ENCODE assay signal across 33 cellular contexts in genomic region chr3:187827723-187828122, GRCh38.
"Had no signal": no experiment of that assay in that cellular context is flagged by ENCODE, and none has a peak within 500 bp of the region (broad histone marks: within the 10 kb centered on the region; RNA-seq: fewer than 3 reads in every experiment).

No MANE protein-coding gene starts in this region.

- DNase-seq: activated CD4-positive, alpha-beta T cell treated with anti-CD3 and anti-CD28 coated beads for 1 hour; activated CD4-positive, alpha-beta T cell treated with anti-CD3 and anti-CD28 coated beads for 48 hours; activated CD4-positive, CD25-positive, alpha-beta regulatory T cell; activated CD8-positive, alpha-beta T cell treated with anti-CD3 and anti-CD28 coated beads for 36 hours; activated effector memory CD4-positive, alpha-beta T cell treated with anti-CD3 and anti-CD28 coated beads, Interleukin-2, amount 50 U/mL, for 16 hours; activated naive CD4-positive, alpha-beta T cell; activated naive CD4-positive, alpha-beta T cell treated with anti-CD3 and anti-CD28 coated beads, Interleukin-2, amount 50 U/mL, for 16 hours; activated naive CD8-positive, alpha-beta T cell treated with anti-CD3 and anti-CD28 coated beads for 36 hours; activated T-cell treated with anti-CD3 and anti-CD28 coated beads, Interleukin-2, amount 50 U/mL, for 1 hour; activated T-cell treated with anti-CD3 and anti-CD28 coated beads, Interleukin-2, amount 50 U/mL, for 72 hours; amniotic stem cell; aorta; brain microvascular endothelial cell; central memory CD4-positive, alpha-beta T cell; Kasumi-1; KG1; MG63; MV-4-11; NCI-H1092; NCI-H1436 treated with DMSO at 0.1 percent for 48 hours; NCI-H187; NCI-H2081 treated with DMSO at 0.1 percent for 48 hours; NCI-H510A; NCI-H526; NCI-H748 treated with DMSO at 0.1 percent for 48 hours; OCI-M1; Right ventricle myocardium superior; SJCRH30; T1000; WERI-Rb-1 had no signal

- H3K9me3 ChIP-seq: MG63, SJCRH30 had no signal

- H3K9me3 Mint-ChIP-seq: activated CD8-positive, alpha-beta T cell treated with anti-CD3 and anti-CD28 coated beads for 36 hours; IgD-negative memory B cell had no signal

- H3K4me3 Mint-ChIP-seq: activated CD8-positive, alpha-beta T cell treated with anti-CD3 and anti-CD28 coated beads for 36 hours; activated naive CD8-positive, alpha-beta T cell treated with anti-CD3 and anti-CD28 coated beads for 36 hours; activated T-cell treated with anti-CD3 and anti-CD28 coated beads, Interleukin-2, amount 50 U/mL, for 72 hours; activated T-helper 17 cell treated with anti-CD3 and anti-CD28 coated beads, Interleukin-2, amount 50 U/mL, for 72 hours; IgD-negative memory B cell had no signal

- H3K27ac ChIP-seq: brain microvascular endothelial cell, SJCRH30, SK-N-MC, WERI-Rb-1 had no signal

- ATAC-seq: activated CD8-positive, alpha-beta T cell treated with anti-CD3 and anti-CD28 coated beads for 36 hours; activated T-helper 17 cell treated with anti-CD3 and anti-CD28 coated beads, Interleukin-2, amount 50 U/mL, for 72 hours had no signal

- H3K36me3 ChIP-seq: brain microvascular endothelial cell, MG63, SJCRH30, WERI-Rb-1 had no signal

- H3K27ac Mint-ChIP-seq: activated CD8-positive, alpha-beta T cell treated with anti-CD3 and anti-CD28 coated beads for 36 hours; activated naive CD8-positive, alpha-beta T cell treated with anti-CD3 and anti-CD28 coated beads for 36 hours; activated T-cell treated with anti-CD3 and anti-CD28 coated beads, Interleukin-2, amount 50 U/mL, for 72 hours; activated T-helper 17 cell treated with anti-CD3 and anti-CD28 coated beads, Interleukin-2, amount 50 U/mL, for 72 hours; IgD-negative memory B cell had no signal

- H3K36me3 Mint-ChIP-seq: activated naive CD8-positive, alpha-beta T cell treated with anti-CD3 and anti-CD28 coated beads for 36 hours; IgD-negative memory B cell had no signal

- H3K27me3 Mint-ChIP-seq: activated CD8-positive, alpha-beta T cell treated with anti-CD3 and anti-CD28 coated beads for 36 hours; activated naive CD8-positive, alpha-beta T cell treated with anti-CD3 and anti-CD28 coated beads for 36 hours; activated T-helper 17 cell treated with anti-CD3 and anti-CD28 coated beads, Interleukin-2, amount 50 U/mL, for 72 hours had no signal

- H3K27me3 ChIP-seq: brain microvascular endothelial cell, MG63, SJCRH30 had no signal

- H3K4me3 ChIP-seq: MG63, SJCRH30, SK-N-MC had no signal
